8 cellular contexts compared by ENCODE assay signal in genomic region chr13:24271611-24272451, GRCh38. TPM values are rescaled to one million over a fixed set of nuclear protein-coding genes. Genes with fewer than 3 reads are reported as not detected.
DNase-seq lines count a peak whose midpoint lies in the region; ATAC-seq and TF ChIP-seq lines count a peak whose summit lies in the region.

No MANE protein-coding gene starts in this region.

- CTCF ChIA-PET in Calu3 (lab: Charles Lee) = interaction anchor here (1.7 kb wide), 1 partner anchor 14 kb away, joined by 5 read pairs; no protein-coding TSS in a partner anchor

- intact Hi-C loops in Calu3 (cut with micrococcal nuclease; ENCODE audit: unreplicated experiment) = no loop called here

- TF ChIP-seq CTCF in Calu3 (IDR thresholded peaks at IDR 0.05; ENCODE audit: unreplicated experiment) = no peak

- H3K4me1 Mint-ChIP-seq in Calu3 (ENCODE audit: low read depth, unreplicated experiment) = peaks cover 25% of the 10 kb centered on the region

- no peaks in the 10 kb centered on the region for H3K36me3 ChIP-seq in effector memory CD4-positive, alpha-beta T cell (ENCODE audit: control insufficient read depth, insufficient read depth, low read length)

- H3K27ac Mint-ChIP-seq in Calu3 (ENCODE audit: unreplicated experiment) = peak overlapping the region; percentile 48

- H3K4me3 ChIP-seq in Jurkat, Clone E6-1 (ENCODE audit: low read length) = peak overlapping the region; percentile 51
- peak overlapping the region; percentile 52 for H3K4me3 ChIP-seq in effector memory CD4-positive, alpha-beta T cell (ENCODE audit: insufficient read depth, low read depth, low read length, poor library complexity, severe bottlenecking)

- H3K9me3 ChIP-seq in effector memory CD4-positive, alpha-beta T cell (ENCODE audit: control insufficient read depth, low read length) = no peaks in the 10 kb centered on the region

- peak; percentile 18 for DNase-seq in Calu3
- peak; percentile 88 for DNase-seq in Jurkat, Clone E6-1 (ENCODE audit: low read depth, low spot score)
- DNase-seq in activated CD4-positive, alpha-beta T cell treated with anti-CD3 and anti-CD28 coated beads, Interleukin-2, amount 50 U/mL, for 4 hours = peak; percentile 34 to 44
- DNase-seq in effector memory CD4-positive, alpha-beta T cell = peak; percentile 54 to 63 (median 61)
- DNase-seq in midbrain (lab: John Stamatoyannopoulos, UW) = peak; percentile 84
- peak; percentile 91 for DNase-seq in superior temporal gyrus (ENCODE audit: extremely low spot score)
- no peak for DNase-seq in iPS-NIHi7 (ENCODE audit: extremely low spot score)

- H3K4me3 Mint-ChIP-seq in Calu3 (ENCODE audit: low read depth, unreplicated experiment) = peak overlapping the region; percentile 52

- H3K9me3 Mint-ChIP-seq in Calu3 (ENCODE audit: low read depth, unreplicated experiment) = no peaks in the 10 kb centered on the region

- no peaks in the 10 kb centered on the region for H3K27me3 Mint-ChIP-seq in Calu3 (ENCODE audit: unreplicated experiment)

- H3K36me3 Mint-ChIP-seq in Calu3 (ENCODE audit: insufficient read depth, unreplicated experiment) = peaks cover 13% of the 10 kb centered on the region

- no peaks in the 10 kb centered on the region for H3K27me3 ChIP-seq in effector memory CD4-positive, alpha-beta T cell (replicated peaks; ENCODE audit: control insufficient read depth, insufficient read depth, low read length, poor library complexity, severe bottlenecking)

- H3K4me1 ChIP-seq in effector memory CD4-positive, alpha-beta T cell (ENCODE audit: control insufficient read depth, insufficient read depth, low read length, poor library complexity, severe bottlenecking) = peaks cover 69% of the 10 kb centered on the region

- H3K27ac ChIP-seq in effector memory CD4-positive, alpha-beta T cell (ENCODE audit: insufficient read depth, low read length, poor library complexity, severe bottlenecking) = peak overlapping the region; percentile 96

- peak; percentile 44 for ATAC-seq in GM21526 (IDR thresholded peaks at IDR 0.05; ENCODE audit: low FRiP score, unreplicated experiment)

- BruUV-seq in Calu3 (replicated peaks; lab: Mats Ljungman, UMichigan) = no TSS peak

RNA-seq across cellular contexts. Expression of gene C1QTNF9, which starts 37.5 kb away (rescaled TPM):
- not detected in 2 replicates for total RNA-seq in Calu3 (2022)
- polyA plus RNA-seq in Jurkat, Clone E6-1 (2012; ENCODE audit: insufficient read depth, insufficient read length) = not detected
